ENCODE assay signal across 32 cellular contexts in genomic region chr6:37765182-37765780, GRCh38.
"Had no signal": no experiment of that assay in that cellular context is flagged by ENCODE, and none has a peak within 500 bp of the region (broad histone marks: within the 10 kb centered on the region; RNA-seq: fewer than 3 reads in every experiment).

No MANE protein-coding gene starts in this region.

- H3K4me3 Mint-ChIP-seq: activated CD4-positive, alpha-beta T cell treated with anti-CD3 and anti-CD28 coated beads for 36 hours; activated CD8-positive, alpha-beta memory T cell treated with anti-CD3 and anti-CD28 coated beads, Interleukin-2, amount 10 ng/mL, durations not matched to agents 7 days and 5 days; activated CD8-positive, alpha-beta T cell treated with anti-CD3 and anti-CD28 coated beads, Interleukin-2, amount 10 ng/mL, durations not matched to agents 7 days and 5 days; central memory CD8-positive, alpha-beta T cell; mesothelial cell of epicardium; naive thymus-derived CD4-positive, alpha-beta T cell; stimulated activated memory B cell treated with anti-CD40 and anti-IgM and Interleukin-4, amounts not matched to agents 10 μg/mL and 1 μg/mL and 100 μg/mL, for 72 hours; stimulated activated naive CD8-positive, alpha-beta T cell treated with anti-CD3 and anti-CD28 coated beads, Interleukin-15, amount 100 ng/mL, for 72 hours; T-helper 2 cell treated with Interferon-gamma antibody and Interleukin-4, amounts not matched to agents 5 μg/mL and 100 μg/mL, for 36 hours had no signal

- H3K27ac ChIP-seq: epithelial cell of prostate, esophagus squamous epithelium, pancreas, prostate gland, sigmoid colon, thyroid gland, upper lobe of left lung, vagina had no signal

- H3K4me1 ChIP-seq: esophagus squamous epithelium, pancreas, prostate gland, sigmoid colon, upper lobe of left lung, vagina had no signal

- H3K27me3 ChIP-seq: pancreas, thyroid gland, upper lobe of left lung, vagina had no signal

- FAIRE-seq: bronchial epithelial cell, colon, pancreas had no signal

- DNase-seq: activated CD4-positive, alpha-beta T cell treated with anti-CD3 and anti-CD28 coated beads for 36 hours; activated CD4-positive, CD25-positive, alpha-beta regulatory T cell; activated CD8-positive, alpha-beta memory T cell treated with anti-CD3 and anti-CD28 coated beads, Interleukin-2, amount 10 ng/mL, durations not matched to agents 7 days and 5 days; activated CD8-positive, alpha-beta T cell treated with anti-CD3 and anti-CD28 coated beads, Interleukin-2, amount 10 ng/mL, durations not matched to agents 7 days and 5 days; activated naive CD4-positive, alpha-beta T cell; activated T-cell treated with anti-CD3 and anti-CD28 coated beads, Interleukin-2, amount 50 U/mL, for 48 hours; dermis blood vessel endothelial cell; effector CD4-positive, alpha-beta T cell; esophagus squamous epithelium; foreskin melanocyte; naive thymus-derived CD4-positive, alpha-beta T cell; nucleus accumbens; pancreas; retina; sigmoid colon; stimulated activated CD4-positive, alpha-beta T cell treated with anti-CD3 and anti-CD28 coated beads, Interleukin-1b, Interleukin-23, amount 100 ng/mL, for 48 hours; stimulated activated CD4-positive, alpha-beta T cell treated with anti-CD3 and anti-CD28 coated beads, Interleukin-4, amount 100 ng/mL, for 4 hours; stimulated activated CD8-positive, alpha-beta memory T cell treated with anti-CD3 and anti-CD28 coated beads, Interleukin-4, amount 100 ng/mL, for 48 hours; stimulated activated naive CD8-positive, alpha-beta T cell treated with anti-CD3 and anti-CD28 coated beads, Interleukin-15, amount 100 ng/mL, for 72 hours; thyroid gland; upper lobe of left lung had no signal

- H3K9me3 Mint-ChIP-seq: activated naive CD4-positive, alpha-beta T cell treated with anti-CD3 and anti-CD28 coated beads, Interleukin-2, amount 50 U/mL, for 72 hours; central memory CD8-positive, alpha-beta T cell; stimulated activated memory B cell treated with anti-CD40 and anti-IgM and Interleukin-4, amounts not matched to agents 10 μg/mL and 1 μg/mL and 100 μg/mL, for 72 hours; stimulated activated naive CD8-positive, alpha-beta T cell treated with anti-CD3 and anti-CD28 coated beads, Interleukin-15, amount 100 ng/mL, for 72 hours; T-helper 2 cell treated with Interferon-gamma antibody and Interleukin-4, amounts not matched to agents 5 μg/mL and 100 μg/mL, for 36 hours had no signal

- H3K4me1 Mint-ChIP-seq: activated CD4-positive, alpha-beta T cell treated with anti-CD3 and anti-CD28 coated beads for 36 hours; activated CD8-positive, alpha-beta memory T cell treated with anti-CD3 and anti-CD28 coated beads, Interleukin-2, amount 10 ng/mL, durations not matched to agents 7 days and 5 days; central memory CD8-positive, alpha-beta T cell; stimulated activated memory B cell treated with anti-CD40 and anti-IgM and Interleukin-4, amounts not matched to agents 10 μg/mL and 1 μg/mL and 100 μg/mL, for 72 hours; stimulated activated naive CD8-positive, alpha-beta T cell treated with anti-CD3 and anti-CD28 coated beads, Interleukin-15, amount 100 ng/mL, for 72 hours had no signal

- H3K9me3 ChIP-seq: esophagus squamous epithelium, pancreas, prostate gland, sigmoid colon, thyroid gland, upper lobe of left lung, vagina had no signal

- H3K27ac Mint-ChIP-seq: activated CD4-positive, alpha-beta T cell treated with anti-CD3 and anti-CD28 coated beads for 36 hours; activated CD8-positive, alpha-beta memory T cell treated with anti-CD3 and anti-CD28 coated beads, Interleukin-2, amount 10 ng/mL, durations not matched to agents 7 days and 5 days; activated CD8-positive, alpha-beta T cell treated with anti-CD3 and anti-CD28 coated beads, Interleukin-2, amount 10 ng/mL, durations not matched to agents 7 days and 5 days; activated naive CD4-positive, alpha-beta T cell treated with anti-CD3 and anti-CD28 coated beads, Interleukin-2, amount 50 U/mL, for 72 hours; mesothelial cell of epicardium; naive thymus-derived CD4-positive, alpha-beta T cell; stimulated activated memory B cell treated with anti-CD40 and anti-IgM and Interleukin-4, amounts not matched to agents 10 μg/mL and 1 μg/mL and 100 μg/mL, for 72 hours; T-helper 2 cell treated with Interferon-gamma antibody and Interleukin-4, amounts not matched to agents 5 μg/mL and 100 μg/mL, for 36 hours had no signal

- H3K4me3 ChIP-seq: esophagus squamous epithelium, pancreas, prostate gland, sigmoid colon, smooth muscle cell, thyroid gland, upper lobe of left lung, vagina had no signal

- H3K36me3 ChIP-seq: esophagus squamous epithelium, pancreas, prostate gland, sigmoid colon, thyroid gland, upper lobe of left lung, vagina had no signal

- H3K4me2 ChIP-seq: smooth muscle cell had no signal

- H3K36me3 Mint-ChIP-seq: activated CD8-positive, alpha-beta memory T cell treated with anti-CD3 and anti-CD28 coated beads, Interleukin-2, amount 10 ng/mL, durations not matched to agents 7 days and 5 days; activated naive CD4-positive, alpha-beta T cell treated with anti-CD3 and anti-CD28 coated beads, Interleukin-2, amount 50 U/mL, for 72 hours; mesothelial cell of epicardium; stimulated activated memory B cell treated with anti-CD40 and anti-IgM and Interleukin-4, amounts not matched to agents 10 μg/mL and 1 μg/mL and 100 μg/mL, for 72 hours had no signal

- ATAC-seq: activated CD4-positive, alpha-beta T cell treated with anti-CD3 and anti-CD28 coated beads for 36 hours; activated CD8-positive, alpha-beta memory T cell treated with anti-CD3 and anti-CD28 coated beads, Interleukin-2, amount 10 ng/mL, durations not matched to agents 7 days and 5 days; activated CD8-positive, alpha-beta T cell treated with anti-CD3 and anti-CD28 coated beads, Interleukin-2, amount 10 ng/mL, durations not matched to agents 7 days and 5 days; activated naive CD4-positive, alpha-beta T cell treated with anti-CD3 and anti-CD28 coated beads, Interleukin-2, amount 50 U/mL, for 72 hours; naive thymus-derived CD4-positive, alpha-beta T cell; pancreas; stimulated activated memory B cell treated with anti-CD40 and anti-IgM and Interleukin-4, amounts not matched to agents 10 μg/mL and 1 μg/mL and 100 μg/mL, for 72 hours; stimulated activated naive CD8-positive, alpha-beta T cell treated with anti-CD3 and anti-CD28 coated beads, Interleukin-15, amount 100 ng/mL, for 72 hours had no signal
